In the genomic region with DNA sequence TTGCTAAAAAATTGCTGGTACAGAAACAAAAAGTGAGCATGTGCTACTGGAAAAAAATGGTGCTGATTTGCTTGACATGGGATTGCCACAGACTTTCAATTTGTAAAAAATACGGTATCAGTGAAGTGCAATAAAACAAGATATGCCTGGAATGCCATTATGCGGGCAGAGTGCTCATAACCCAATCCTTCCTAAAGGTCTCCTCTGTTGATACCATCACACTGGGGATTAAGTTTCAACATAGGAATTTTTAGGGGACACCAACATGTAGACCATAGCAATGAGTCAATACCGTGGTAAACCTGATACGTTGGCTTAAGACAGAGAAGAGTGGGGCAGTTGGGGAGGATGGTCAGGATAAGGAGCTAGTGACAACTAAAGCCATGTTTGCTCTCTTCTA, we compare ENCODE assay signal across 15 cellular contexts.
"Had no signal": no experiment of that assay in that cellular context is flagged by ENCODE, and none has a peak within 500 bp of the region (broad histone marks: within the 10 kb centered on the region; RNA-seq: fewer than 3 reads in every experiment).

No MANE protein-coding gene starts in this region.

- H3K27ac Mint-ChIP-seq: activated CD4-positive, alpha-beta memory T cell treated with anti-CD3 and anti-CD28 coated beads for 36 hours had no signal

- DNase-seq: activated CD4-positive, alpha-beta memory T cell treated with anti-CD3 and anti-CD28 coated beads for 36 hours; activated CD4-positive, alpha-beta T cell treated with anti-CD3 and anti-CD28 coated beads for 1 hour; activated gamma-delta T cell; activated naive CD8-positive, alpha-beta T cell treated with anti-CD3 and anti-CD28 coated beads, Interleukin-2, amount 10 ng/mL, durations not matched to agents 7 days and 5 days; activated T-cell treated with anti-CD3 and anti-CD28 coated beads, Interleukin-2, amount 50 U/mL, for 4 hours; aorta; cortex of kidney; effector CD8-positive, alpha-beta T cell; foreskin keratinocyte; glutamatergic neuron; hypothalamus; right lobe of liver; stimulated activated naive CD8-positive, alpha-beta T cell treated with anti-CD3 and anti-CD28 coated beads, Interleukin-15, amount 100 ng/mL, for 72 hours; T-helper 1 cell; upper lobe of right lung had no signal

- H3K9me3 Mint-ChIP-seq: activated CD4-positive, alpha-beta memory T cell treated with anti-CD3 and anti-CD28 coated beads for 36 hours; activated naive CD8-positive, alpha-beta T cell treated with anti-CD3 and anti-CD28 coated beads, Interleukin-2, amount 10 ng/mL, durations not matched to agents 7 days and 5 days; activated T-cell treated with anti-CD3 and anti-CD28 coated beads, Interleukin-2, amount 50 U/mL, for 4 hours; stimulated activated naive CD8-positive, alpha-beta T cell treated with anti-CD3 and anti-CD28 coated beads, Interleukin-15, amount 100 ng/mL, for 72 hours had no signal

- ATAC-seq: activated T-cell treated with anti-CD3 and anti-CD28 coated beads, Interleukin-2, amount 50 U/mL, for 4 hours; foreskin keratinocyte; right lobe of liver; stimulated activated naive CD8-positive, alpha-beta T cell treated with anti-CD3 and anti-CD28 coated beads, Interleukin-15, amount 100 ng/mL, for 72 hours; upper lobe of right lung had no signal
